In the genomic region with DNA sequence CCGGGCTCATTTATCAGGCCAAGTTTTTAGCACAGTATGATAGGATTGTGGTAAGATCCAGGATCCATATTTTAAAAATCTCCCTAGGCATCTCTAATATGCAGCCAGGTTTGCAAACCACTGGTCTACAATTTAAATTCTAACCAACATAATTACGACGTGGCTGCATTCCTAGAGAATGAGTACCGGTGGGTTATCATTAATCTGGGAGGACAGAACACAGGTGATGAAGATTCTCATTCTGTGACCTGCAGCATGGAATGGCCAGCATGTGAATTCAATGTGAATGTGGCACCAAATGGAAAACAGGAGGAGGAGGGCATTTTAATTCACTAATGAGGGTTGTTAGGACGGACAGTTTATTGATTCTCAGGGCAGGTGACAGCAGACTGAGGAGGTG, we compare ENCODE assay signal across 14 cellular contexts. TPM values are rescaled to one million over a fixed set of nuclear protein-coding genes. Genes with fewer than 3 reads are reported as not detected.
DNase-seq lines count a peak whose midpoint lies in the region; ATAC-seq and TF ChIP-seq lines count a peak whose summit lies in the region.
"Had no signal": no experiment of that assay in that cellular context is flagged by ENCODE, and none has a peak within 500 bp of the region (broad histone marks: within the 10 kb centered on the region; RNA-seq: fewer than 3 reads in every experiment).

No MANE protein-coding gene starts in this region.

- H3K4me2 ChIP-seq in GM23338 = no peak overlapping the region

- no peaks in the 10 kb centered on the region for H3K9me3 ChIP-seq in CD4-positive, CD25-positive, alpha-beta regulatory T cell (ENCODE audit: control insufficient read depth in 2 of 2, low read length in 2 of 2)

- H3K27ac Mint-ChIP-seq in CD4-positive, CD25-positive, alpha-beta regulatory T cell = peak overlapping the region; percentile 91 to 96 (median 95)
- H3K27ac Mint-ChIP-seq in GM23338 (no peak overlapping the region), memory B cell (peak overlapping the region; percentile 66)
- peak overlapping the region; percentile 80 for H3K27ac Mint-ChIP-seq in activated CD8-positive, alpha-beta T cell treated with anti-CD3 and anti-CD28 coated beads, Interleukin-2, amount 10 ng/mL, durations not matched to agents 7 days and 5 days
- no peak overlapping the region for H3K27ac Mint-ChIP-seq in stimulated activated memory B cell treated with anti-CD40 and anti-IgM and Interleukin-4, amounts not matched to agents 10 μg/mL and 1 μg/mL and 100 μg/mL, for 72 hours

- no peaks in the 10 kb centered on the region for H4K20me1 ChIP-seq in GM23338 (replicated peaks; ENCODE audit: insufficient read depth)

- H2AFZ ChIP-seq in GM23338 = peak overlapping the region; percentile 29; the same call in 1 of the 2 replicates
- H2AFZ ChIP-seq: GM23248 had no signal

- H3F3A ChIP-seq in GM23338 (replicated peaks; ENCODE audit: low read depth) = no peaks in the 10 kb centered on the region

- no peaks in the 10 kb centered on the region for H3K27me3 Mint-ChIP-seq in CD4-positive, CD25-positive, alpha-beta regulatory T cell
- H3K27me3 Mint-ChIP-seq in GM23338 (ENCODE audit: insufficient read depth, low read depth, poor library complexity) (peaks cover 3% of the 10 kb centered on the region), memory B cell (no peaks in the 10 kb centered on the region)
- H3K27me3 Mint-ChIP-seq in activated CD8-positive, alpha-beta T cell treated with anti-CD3 and anti-CD28 coated beads, Interleukin-2, amount 10 ng/mL, durations not matched to agents 7 days and 5 days (ENCODE audit: low read depth) = no peaks in the 10 kb centered on the region
- H3K27me3 Mint-ChIP-seq in stimulated activated memory B cell treated with anti-CD40 and anti-IgM and Interleukin-4, amounts not matched to agents 10 μg/mL and 1 μg/mL and 100 μg/mL, for 72 hours = no peaks in the 10 kb centered on the region

- peak overlapping the region; percentile 68 for H3K27ac ChIP-seq in CD4-positive, CD25-positive, alpha-beta regulatory T cell (ENCODE audit: insufficient read depth, low read length, poor library complexity, severe bottlenecking)
- H3K27ac ChIP-seq in GM23338 (ENCODE audit: low read depth) = no peak overlapping the region
- H3K27ac ChIP-seq: C4-2B, GM23248 had no signal

- peaks cover 6% of the 10 kb centered on the region for H3K36me3 Mint-ChIP-seq in CD4-positive, CD25-positive, alpha-beta regulatory T cell
- H3K36me3 Mint-ChIP-seq in GM23338 (ENCODE audit: low read depth) (no peaks in the 10 kb centered on the region), memory B cell (no peaks in the 10 kb centered on the region)
- peaks cover 4% of the 10 kb centered on the region for H3K36me3 Mint-ChIP-seq in activated CD8-positive, alpha-beta T cell treated with anti-CD3 and anti-CD28 coated beads, Interleukin-2, amount 10 ng/mL, durations not matched to agents 7 days and 5 days (ENCODE audit: low read depth)
- no peaks in the 10 kb centered on the region for H3K36me3 Mint-ChIP-seq in stimulated activated memory B cell treated with anti-CD40 and anti-IgM and Interleukin-4, amounts not matched to agents 10 μg/mL and 1 μg/mL and 100 μg/mL, for 72 hours

- POLR2A ChIA-PET in activated CD8-positive, alpha-beta T cell treated with anti-CD3 and anti-CD28 coated beads, Interleukin-2, amount 10 ng/mL, durations not matched to agents 7 days and 5 days (lab: Charles Lee) = no interaction called here

- H3K9me3 Mint-ChIP-seq in CD4-positive, CD25-positive, alpha-beta regulatory T cell = peaks cover 0 to 2% (median 0%) of the 10 kb centered on the region in 7 donors
- H3K9me3 Mint-ChIP-seq in GM23338 (peaks cover 3% of the 10 kb centered on the region; the same call in 1 of the 3 replicates), memory B cell (no peaks in the 10 kb centered on the region)
- H3K9me3 Mint-ChIP-seq in activated CD8-positive, alpha-beta T cell treated with anti-CD3 and anti-CD28 coated beads, Interleukin-2, amount 10 ng/mL, durations not matched to agents 7 days and 5 days (ENCODE audit: insufficient read depth) = no peaks in the 10 kb centered on the region
- H3K9me3 Mint-ChIP-seq in stimulated activated memory B cell treated with anti-CD40 and anti-IgM and Interleukin-4, amounts not matched to agents 10 μg/mL and 1 μg/mL and 100 μg/mL, for 72 hours = peaks cover 2% of the 10 kb centered on the region

- H3K4me3 Mint-ChIP-seq in CD4-positive, CD25-positive, alpha-beta regulatory T cell = peak overlapping the region; percentile 26 to 73 (median 55)
- H3K4me3 Mint-ChIP-seq in GM23338 (no peak overlapping the region), memory B cell (peak overlapping the region; percentile 27)
- peak overlapping the region; percentile 38 for H3K4me3 Mint-ChIP-seq in activated CD8-positive, alpha-beta T cell treated with anti-CD3 and anti-CD28 coated beads, Interleukin-2, amount 10 ng/mL, durations not matched to agents 7 days and 5 days
- H3K4me3 Mint-ChIP-seq in stimulated activated memory B cell treated with anti-CD40 and anti-IgM and Interleukin-4, amounts not matched to agents 10 μg/mL and 1 μg/mL and 100 μg/mL, for 72 hours = no peak overlapping the region

- no peak for DNase-seq in CD4-positive, CD25-positive, alpha-beta regulatory T cell
- DNase-seq in GM23338 (ENCODE audit: low spot score) = no peak
- no peak for DNase-seq in activated CD8-positive, alpha-beta T cell treated with anti-CD3 and anti-CD28 coated beads, Interleukin-2, amount 10 ng/mL, durations not matched to agents 7 days and 5 days
- no peak for DNase-seq in memory B cell (ENCODE audit: low spot score in 2 of 2)
- DNase-seq in NCI-H510A treated with DMSO at 0.1 percent for 48 hours (lab: John Stamatoyannopoulos, UW) = no peak
- DNase-seq in UCSD-AML1 (lab: John Stamatoyannopoulos, UW; ENCODE audit: unreplicated experiment) = no peak
- DNase-seq: GM23248; NCI-H2029 treated with DMSO at 0.1 percent for 48 hours; NK-92 treated with Interleukin-12 subunit alpha and Interleukin-12 subunit beta, amount 100 ng/mL, for 24 hours; retina; stimulated activated CD4-positive, alpha-beta T cell treated with anti-CD3 and anti-CD28 coated beads, Interleukin-2, amount 100 ng/mL, for 24 hours had no signal

- peak overlapping the region; percentile 54 for H3K4me3 ChIP-seq in CD4-positive, CD25-positive, alpha-beta regulatory T cell (ENCODE audit: low read depth, low read length)
- H3K4me3 ChIP-seq in GM23338 = no peak overlapping the region
- H3K4me3 ChIP-seq: GM23248 had no signal

- peaks cover 50% of the 10 kb centered on the region for H3K4me1 ChIP-seq in CD4-positive, CD25-positive, alpha-beta regulatory T cell (ENCODE audit: control insufficient read depth, insufficient read depth, low read length, poor library complexity, severe bottlenecking)
- H3K4me1 ChIP-seq in GM23338 (ENCODE audit: insufficient read depth) = peaks cover 6% of the 10 kb centered on the region; the same call in 1 of the 2 replicates

- no peaks in the 10 kb centered on the region for H3K36me3 ChIP-seq in CD4-positive, CD25-positive, alpha-beta regulatory T cell (ENCODE audit: control insufficient read depth, insufficient read depth, low read length)
- no peaks in the 10 kb centered on the region for H3K36me3 ChIP-seq in GM23338 (ENCODE audit: insufficient read depth)

- CTCF ChIA-PET in activated CD8-positive, alpha-beta T cell treated with anti-CD3 and anti-CD28 coated beads, Interleukin-2, amount 10 ng/mL, durations not matched to agents 7 days and 5 days (lab: Charles Lee) = interaction anchor here (1.0 kb wide), 1 partner anchor 25 kb away, joined by 5 read pairs; no protein-coding TSS in a partner anchor

- H3K9me2 ChIP-seq in GM23338 (ENCODE audit: insufficient read depth) = no peaks in the 10 kb centered on the region

- no peak for ATAC-seq in CD4-positive, CD25-positive, alpha-beta regulatory T cell (ENCODE audit: low read depth in 2 of 2)
- no peak for ATAC-seq in GM23338
- ATAC-seq in activated CD8-positive, alpha-beta T cell treated with anti-CD3 and anti-CD28 coated beads, Interleukin-2, amount 10 ng/mL, durations not matched to agents 7 days and 5 days = no peak
- ATAC-seq in memory B cell (ENCODE audit: low read depth) = no peak
- ATAC-seq in stimulated activated memory B cell treated with anti-CD40 and anti-IgM and Interleukin-4, amounts not matched to agents 10 μg/mL and 1 μg/mL and 100 μg/mL, for 72 hours = no peak
- no peak for ATAC-seq in HG03442 (IDR thresholded peaks at IDR 0.05; ENCODE audit: unreplicated experiment)

- no peaks in the 10 kb centered on the region for H3K27me3 ChIP-seq in CD4-positive, CD25-positive, alpha-beta regulatory T cell (ENCODE audit: control insufficient read depth, insufficient read depth, low read length)
- H3K27me3 ChIP-seq in GM23338 (ENCODE audit: insufficient read depth) = no peaks in the 10 kb centered on the region

- TF ChIP-seq CTCF in GM23338 (conservative IDR thresholded peaks at IDR 0.05; ENCODE audit: low read depth in 2 of 2) = no peak

- no peaks in the 10 kb centered on the region for H3K79me2 ChIP-seq in GM23338 (replicated peaks; ENCODE audit: insufficient read depth)

- peaks cover 30 to 78% (median 48%) of the 10 kb centered on the region in 4 donors for H3K4me1 Mint-ChIP-seq in CD4-positive, CD25-positive, alpha-beta regulatory T cell
- H3K4me1 Mint-ChIP-seq in GM23338 (peaks cover 7% of the 10 kb centered on the region; the same call in 2 of the 3 replicates), memory B cell (peaks cover 23% of the 10 kb centered on the region)
- H3K4me1 Mint-ChIP-seq in activated CD8-positive, alpha-beta T cell treated with anti-CD3 and anti-CD28 coated beads, Interleukin-2, amount 10 ng/mL, durations not matched to agents 7 days and 5 days (ENCODE audit: low read depth) = peaks cover 78% of the 10 kb centered on the region
- H3K4me1 Mint-ChIP-seq in stimulated activated memory B cell treated with anti-CD40 and anti-IgM and Interleukin-4, amounts not matched to agents 10 μg/mL and 1 μg/mL and 100 μg/mL, for 72 hours = peaks cover 41% of the 10 kb centered on the region

RNA-seq across cellular contexts. Expression of a gene that starts 56.9 kb away (rescaled TPM):
- total RNA-seq in CD4-positive, CD25-positive, alpha-beta regulatory T cell = 69.1 TPM
- polyA plus RNA-seq in CD4-positive, CD25-positive, alpha-beta regulatory T cell = 100 to 1,000 TPM in 1 of 4 donors, 10 to 100 TPM in 3; 83.6 to 129 (median 97.8) TPM
- total RNA-seq in GM23338 (2014; rRNA removed; shearing (Covaris generic)) = 29.0 and 38.8 TPM in 2 replicates
- 80.6 and 92.5 TPM in 2 replicates for polyA plus RNA-seq in GM23338 (2016; fragmentation: Nextera tagmentation; extraction: Ambion mirVana)
- total RNA-seq in activated CD8-positive, alpha-beta T cell treated with anti-CD3 and anti-CD28 coated beads, Interleukin-2, amount 10 ng/mL, durations not matched to agents 7 days and 5 days = 10 to 100 TPM; 65.3 to 65.5 TPM

Comparison
In these comparisons a context has a peak if more than half of its experiments do, and no peak if none do; other contexts are left out.
1. H3K27ac Mint-ChIP-seq: peak in CD4-positive, CD25-positive, alpha-beta regulatory T cell (3 of 3), activated CD8-positive, alpha-beta T cell treated with anti-CD3 and anti-CD28 coated beads, Interleukin-2, amount 10 ng/mL, durations not matched to agents 7 days and 5 days (single experiment) and memory B cell (single experiment); none in GM23338 (single experiment) and stimulated activated memory B cell treated with anti-CD40 and anti-IgM and Interleukin-4, amounts not matched to agents 10 μg/mL and 1 μg/mL and 100 μg/mL, for 72 hours (single experiment).
2. H3K4me3 Mint-ChIP-seq: peak in CD4-positive, CD25-positive, alpha-beta regulatory T cell (4 of 4), activated CD8-positive, alpha-beta T cell treated with anti-CD3 and anti-CD28 coated beads, Interleukin-2, amount 10 ng/mL, durations not matched to agents 7 days and 5 days (single experiment) and memory B cell (single experiment); none in GM23338 (single experiment) and stimulated activated memory B cell treated with anti-CD40 and anti-IgM and Interleukin-4, amounts not matched to agents 10 μg/mL and 1 μg/mL and 100 μg/mL, for 72 hours (single experiment).